In genomic region chr6:148457137-148457842, GRCh38 we compare ENCODE assay signal across 1 cellular context.
TF ChIP-seq lines count a peak whose summit lies in the region.

No MANE protein-coding gene starts in this region.

TF ChIP-seq in IMR-90, 13 proteins besides CTCF, POLR2A, EP300 and RAD21 (continued from another document):
- TF ChIP-seq CHD1 (IDR thresholded peaks at IDR 0.05; ENCODE audit: low read depth, low read length) (no peak), RFX5 (IDR thresholded peaks at IDR 0.05; ENCODE audit: low read depth, low read length) (no peak), RCOR1 (IDR thresholded peaks at IDR 0.05; ENCODE audit: insufficient replicate concordance, low read length) (no peak), USF2 (IDR thresholded peaks at IDR 0.05; ENCODE audit: low read depth, low read length) (no peak), ELK1 (IDR thresholded peaks at IDR 0.05; ENCODE audit: borderline replicate concordance, low read depth, low read length) (no peak), CEBPB (IDR thresholded peaks at IDR 0.05; ENCODE audit: low read depth, low read length) (no peak), BHLHE40 (IDR thresholded peaks at IDR 0.05; ENCODE audit: low read depth, low read length) (no peak), FOS (IDR thresholded peaks at IDR 0.05; ENCODE audit: low read depth, low read length) (no peak), MAFK (IDR thresholded peaks at IDR 0.05; ENCODE audit: low read depth, low read length) (no peak), MXI1 (IDR thresholded peaks at IDR 0.05; ENCODE audit: borderline replicate concordance, low read depth, low read length) (no peak)
